24 cellular contexts compared by ENCODE assay signal in genomic region chr20:50398471-50399002, GRCh38.
DNase-seq lines count a peak whose midpoint lies in the region; ATAC-seq and TF ChIP-seq lines count a peak whose summit lies in the region.
"Had no signal": no experiment of that assay in that cellular context is flagged by ENCODE, and none has a peak within 500 bp of the region (broad histone marks: within the 10 kb centered on the region; RNA-seq: fewer than 3 reads in every experiment).

No MANE protein-coding gene starts in this region.

- H3K4me1 Mint-ChIP-seq in activated naive CD4-positive, alpha-beta T cell treated with anti-CD3 and anti-CD28 coated beads for 36 hours (ENCODE audit: low read depth) = no peaks in the 10 kb centered on the region
- H3K4me1 Mint-ChIP-seq: activated naive CD4-positive, alpha-beta T cell treated with anti-CD3 and anti-CD28 coated beads, Interleukin-2, amount 50 U/mL, for 24 hours had no signal

- H3K36me3 ChIP-seq in gastrocnemius medialis (no peaks in the 10 kb centered on the region), vagina (no peaks in the 10 kb centered on the region)
- H3K36me3 ChIP-seq: BLaER1 treated with 17β-estradiol and CSF1 and Interleukin-3, amounts not matched to agents 10 nM and 100 nM had no signal

- no peaks in the 10 kb centered on the region for H3K36me3 Mint-ChIP-seq in activated naive CD4-positive, alpha-beta T cell treated with anti-CD3 and anti-CD28 coated beads for 36 hours (ENCODE audit: low read depth)
- H3K36me3 Mint-ChIP-seq: activated naive CD4-positive, alpha-beta T cell treated with anti-CD3 and anti-CD28 coated beads, Interleukin-2, amount 50 U/mL, for 24 hours; brain; T-cell had no signal

- H3K27me3 ChIP-seq in layer of hippocampus (ENCODE audit: control insufficient read depth, insufficient read depth, low read length) (no peaks in the 10 kb centered on the region), gastrocnemius medialis (no peaks in the 10 kb centered on the region), vagina (no peaks in the 10 kb centered on the region)
- H3K27me3 ChIP-seq: BLaER1 treated with 17β-estradiol and CSF1 and Interleukin-3, amounts not matched to agents 10 nM and 100 nM had no signal

- TF ChIP-seq POLR2A in gastrocnemius medialis (IDR thresholded peaks at IDR 0.05) = peak; percentile 49 to 82
- TF ChIP-seq POLR2A in vagina (IDR thresholded peaks at IDR 0.05) = no peak

- H3K27ac Mint-ChIP-seq in activated naive CD4-positive, alpha-beta T cell treated with anti-CD3 and anti-CD28 coated beads for 36 hours = no peak overlapping the region
- H3K27ac Mint-ChIP-seq: activated CD8-positive, alpha-beta T cell treated with anti-CD3 and anti-CD28 coated beads for 36 hours; T-cell had no signal

- no peak overlapping the region for H3K4me3 Mint-ChIP-seq in activated naive CD4-positive, alpha-beta T cell treated with anti-CD3 and anti-CD28 coated beads for 36 hours
- H3K4me3 Mint-ChIP-seq: activated CD8-positive, alpha-beta T cell treated with anti-CD3 and anti-CD28 coated beads for 36 hours; activated naive CD4-positive, alpha-beta T cell treated with anti-CD3 and anti-CD28 coated beads, Interleukin-2, amount 50 U/mL, for 24 hours; activated T-cell treated with anti-CD3 and anti-CD28 coated beads, Interleukin-2, amount 50 U/mL, for 4 hours; brain; immature natural killer cell; neural crest cell; T-cell had no signal

- no peaks in the 10 kb centered on the region for H3K9me3 Mint-ChIP-seq in activated naive CD4-positive, alpha-beta T cell treated with anti-CD3 and anti-CD28 coated beads for 36 hours
- H3K9me3 Mint-ChIP-seq: activated CD8-positive, alpha-beta T cell treated with anti-CD3 and anti-CD28 coated beads for 36 hours; activated naive CD4-positive, alpha-beta T cell treated with anti-CD3 and anti-CD28 coated beads, Interleukin-2, amount 50 U/mL, for 24 hours; activated T-cell treated with anti-CD3 and anti-CD28 coated beads, Interleukin-2, amount 50 U/mL, for 4 hours; brain; immature natural killer cell; neural crest cell; T-cell had no signal

- TF ChIP-seq CTCF in gastrocnemius medialis (IDR thresholded peaks at IDR 0.05 in 4 of 5, conservative IDR thresholded peaks at IDR 0.05 in 1 of 5) = no peak
- no peak for TF ChIP-seq CTCF in vagina (IDR thresholded peaks at IDR 0.05)

- DNase-seq in Right ventricle myocardium superior (no peak), Right ventricle myocardium inferior (ENCODE audit: missing footprints) (no peak), gastrocnemius medialis (peak; percentile 80 to 93), vagina (ENCODE audit: extremely low spot score in 2 of 2) (no peak), D341Med (ENCODE audit: low spot score) (no peak)
- DNase-seq in activated naive CD4-positive, alpha-beta T cell treated with anti-CD3 and anti-CD28 coated beads for 36 hours = no peak
- DNase-seq: 8988T; activated CD8-positive, alpha-beta T cell treated with anti-CD3 and anti-CD28 coated beads for 36 hours; activated T-cell treated with anti-CD3 and anti-CD28 coated beads, Interleukin-2, amount 50 U/mL, for 4 hours; erythroblast; immature natural killer cell; KBM-7; NCI-H2081; retina; stimulated activated CD4-positive, alpha-beta T cell treated with anti-CD3 and anti-CD28 coated beads, Interleukin-2, amount 100 ng/mL, for 24 hours; T-cell had no signal

- in situ Hi-C loops in gastrocnemius medialis (cut with MboI; ENCODE audit: low sequenced_read_pairs in 4 of 4) = loop anchor here in 1 of 4 donors (25.0 kb wide), 1 partner anchor 111 kb away; no protein-coding TSS in a partner anchor

- ATAC-seq in Right ventricle myocardium superior (ENCODE audit: poor library complexity) (peak; percentile 2), Right ventricle myocardium inferior (no peak), gastrocnemius medialis (peak; percentile 40 to 42), GM18909 (IDR thresholded peaks at IDR 0.05; ENCODE audit: poor library complexity, unreplicated experiment) (no peak)
- ATAC-seq: activated CD8-positive, alpha-beta T cell treated with anti-CD3 and anti-CD28 coated beads for 36 hours; activated T-cell treated with anti-CD3 and anti-CD28 coated beads, Interleukin-2, amount 50 U/mL, for 4 hours; T-cell had no signal

- H3K27me3 Mint-ChIP-seq in activated naive CD4-positive, alpha-beta T cell treated with anti-CD3 and anti-CD28 coated beads for 36 hours (ENCODE audit: low read depth) = no peaks in the 10 kb centered on the region
- H3K27me3 Mint-ChIP-seq: activated CD8-positive, alpha-beta T cell treated with anti-CD3 and anti-CD28 coated beads for 36 hours; activated naive CD4-positive, alpha-beta T cell treated with anti-CD3 and anti-CD28 coated beads, Interleukin-2, amount 50 U/mL, for 24 hours; T-cell had no signal

- H3K4me3 ChIP-seq in gastrocnemius medialis (peak overlapping the region in 2 of 4 donors; percentile 8 to 11), vagina (no peak overlapping the region)
- H3K4me3 ChIP-seq: BLaER1 treated with 17β-estradiol and CSF1 and Interleukin-3, amounts not matched to agents 10 nM and 100 nM had no signal

- H3K9me3 ChIP-seq in gastrocnemius medialis (no peaks in the 10 kb centered on the region), vagina (no peaks in the 10 kb centered on the region)
- H3K9me3 ChIP-seq: BLaER1 treated with 17β-estradiol and CSF1 and Interleukin-3, amounts not matched to agents 10 nM and 100 nM had no signal

- CTCF ChIA-PET in activated naive CD4-positive, alpha-beta T cell treated with anti-CD3 and anti-CD28 coated beads for 36 hours (lab: Charles Lee) = interaction anchor here (0.6 kb wide), 1 partner anchor 58 kb away, joined by 3 read pairs; no protein-coding TSS in a partner anchor

- intact Hi-C loops in Right ventricle myocardium superior (cut with DNase I) (loop anchor here (5.0 kb wide), 2 partner anchors 64 to 206 kb away; partner anchors contain the start of gene CEBPB), Right ventricle myocardium inferior (cut with DNase I) (loop anchor here (2.0 to 5.0 kb wide), 3 partner anchors 121 to 208 kb away; partner anchors contain the start of gene CEBPB), gastrocnemius medialis (cut with DNase I; ENCODE audit: low total_unique reads) (loop anchor here (1.0 to 5.0 kb wide), 4 partner anchors 17 to 121 kb away; no protein-coding TSS in a partner anchor), vagina (cut with DNase I) (no loop called here)
- intact Hi-C loops in activated naive CD4-positive, alpha-beta T cell treated with anti-CD3 and anti-CD28 coated beads for 36 hours (cut with micrococcal nuclease) = no loop called here

- H3K27ac ChIP-seq in layer of hippocampus (ENCODE audit: low read depth, low read length) = peak overlapping the region; percentile 57
- peak overlapping the region; percentile 93 to 100 (median 96) for H3K27ac ChIP-seq in gastrocnemius medialis
- peak overlapping the region; percentile 31 for H3K27ac ChIP-seq in vagina
- H3K27ac ChIP-seq: BLaER1 treated with 17β-estradiol and CSF1 and Interleukin-3, amounts not matched to agents 10 nM and 100 nM; HL-60; VCaP had no signal

- H3K4me1 ChIP-seq in gastrocnemius medialis (peaks cover 81 to 87% of the 10 kb centered on the region in 2 donors), vagina (peaks cover 29% of the 10 kb centered on the region)

Comparison
In these comparisons a context has a peak if more than half of its experiments do, and no peak if none do; other contexts are left out.
1. ATAC-seq: peak in Right ventricle myocardium superior (single experiment) and gastrocnemius medialis (2 of 2); none in Right ventricle myocardium inferior (single experiment) and GM18909 (single experiment).
2. DNase-seq: peak in gastrocnemius medialis (2 of 2); none in Right ventricle myocardium superior (single experiment), Right ventricle myocardium inferior (single experiment), vagina (0 of 2), activated naive CD4-positive, alpha-beta T cell treated with anti-CD3 and anti-CD28 coated beads for 36 hours (single experiment) and D341Med (single experiment).
3. H3K27ac ChIP-seq: peak in every context shown above with its lines; median percentile 96 in gastrocnemius medialis; 57 in layer of hippocampus; 31 in vagina.
4. POLR2A ChIP-seq: peak in gastrocnemius medialis (2 of 2); none in vagina (0 of 2).
5. intact Hi-C loops: an anchor here in Right ventricle myocardium superior (5.0 kb wide), Right ventricle myocardium inferior (2.0 to 5.0 kb wide) and gastrocnemius medialis (1.0 to 5.0 kb wide); none called in vagina and activated naive CD4-positive, alpha-beta T cell treated with anti-CD3 and anti-CD28 coated beads for 36 hours.